In genomic region chr10:86399514-86399878, GRCh38 we compare ENCODE assay signal across 9 cellular contexts. TPM values are rescaled to one million over a fixed set of nuclear protein-coding genes. Genes with fewer than 3 reads are reported as not detected.
DNase-seq lines count a peak whose midpoint lies in the region; ATAC-seq and TF ChIP-seq lines count a peak whose summit lies in the region.
"Had no signal": no experiment of that assay in that cellular context is flagged by ENCODE, and none has a peak within 500 bp of the region (broad histone marks: within the 10 kb centered on the region; RNA-seq: fewer than 3 reads in every experiment).

No MANE protein-coding gene starts in this region.

- H3K4me1 ChIP-seq in SK-N-SH (ENCODE audit: control insufficient read depth in 1 of 2, insufficient read depth in 2 of 2, low read depth in 1 of 2, low read length in 1 of 2) (peaks cover 0 to 16% of the 10 kb centered on the region in 2 experiments; a peak in 3 of 4 replicates), hepatocyte (ENCODE audit: insufficient read depth) (peaks cover 18% of the 10 kb centered on the region)

- H4K20me1 ChIP-seq in SK-N-SH (ENCODE audit: insufficient read depth) (no peaks in the 10 kb centered on the region), hepatocyte (ENCODE audit: insufficient read depth, poor library complexity, severe bottlenecking) (no peaks in the 10 kb centered on the region)

- H3K9me3 ChIP-seq in SK-N-SH (no peaks in the 10 kb centered on the region), hepatocyte (ENCODE audit: low read depth) (no peaks in the 10 kb centered on the region)

- CTCF ChIA-PET in SK-N-SH (lab: Yijun Ruan, JAX) (interaction anchor here (0.6 to 6.4 kb wide), 33 partner anchors 8 to 553 kb away, joined by 3 to 92 read pairs (median 4); partner anchors contain the start of gene WAPL), activated B cell treated with CpG ODN at 0.5 μM for 24 hours (lab: Charles Lee) (interaction anchor here (0.7 to 6.1 kb wide), 12 partner anchors 11 to 500 kb away, joined by 3 to 96 read pairs (median 4); no protein-coding TSS in a partner anchor)

- no peak overlapping the region for H3K9ac ChIP-seq in SK-N-SH

- H3K4me3 ChIP-seq in SK-N-SH (ENCODE audit: low read depth in 2 of 2, low read length in 1 of 2) = peak overlapping the region; percentile 72 to 77; a peak in 3 of 4 replicates
- no peak overlapping the region for H3K4me3 ChIP-seq in hepatocyte

- H3K27me3 ChIP-seq in SK-N-SH (ENCODE audit: insufficient read depth) (no peaks in the 10 kb centered on the region; the same call in 1 of the 2 replicates), hepatocyte (peaks cover 37% of the 10 kb centered on the region)

- H3K4me1 Mint-ChIP-seq in activated B cell treated with CpG ODN at 0.5 μM for 24 hours = peaks cover 13% of the 10 kb centered on the region
- peaks cover 17% of the 10 kb centered on the region for H3K4me1 Mint-ChIP-seq in stimulated activated memory B cell treated with anti-CD40 and anti-IgM and Interleukin-4, amounts not matched to agents 10 μg/mL and 1 μg/mL and 100 μg/mL, for 72 hours

- H3K9me3 Mint-ChIP-seq in activated B cell treated with CpG ODN at 0.5 μM for 24 hours = no peaks in the 10 kb centered on the region
- H3K9me3 Mint-ChIP-seq in stimulated activated memory B cell treated with anti-CD40 and anti-IgM and Interleukin-4, amounts not matched to agents 10 μg/mL and 1 μg/mL and 100 μg/mL, for 72 hours = no peaks in the 10 kb centered on the region

- H3K79me2 ChIP-seq in SK-N-SH (ENCODE audit: insufficient read depth) = no peaks in the 10 kb centered on the region
- H3K79me2 ChIP-seq in hepatocyte = no peaks in the 10 kb centered on the region

- 60% methylated on average over 6 of the region's 9 CpGs for WGBS in SK-N-SH (ENCODE audit: low lambda C conversion rate)
- 48% methylated on average over 9 of the region's 9 CpGs for WGBS in hepatocyte (ENCODE audit: low lambda C conversion rate, missing lambda C conversion rate)

- no peak for TF ChIP-seq EP300 in SK-N-SH (IDR thresholded peaks at IDR 0.05; ENCODE audit: borderline replicate concordance in 1 of 2, low read depth in 1 of 2, low read length in 1 of 2)

- no peaks in the 10 kb centered on the region for H3K36me3 Mint-ChIP-seq in activated B cell treated with CpG ODN at 0.5 μM for 24 hours (ENCODE audit: low read depth)
- H3K36me3 Mint-ChIP-seq in stimulated activated memory B cell treated with anti-CD40 and anti-IgM and Interleukin-4, amounts not matched to agents 10 μg/mL and 1 μg/mL and 100 μg/mL, for 72 hours = no peaks in the 10 kb centered on the region

- intact Hi-C loops in activated B cell treated with CpG ODN at 0.5 μM for 24 hours (cut with micrococcal nuclease) = no loop called here

- POLR2A ChIA-PET in SK-N-SH (lab: Yijun Ruan, JAX) (interaction anchor here (0.9 kb wide), 1 partner anchor 186 kb away, joined by 4 read pairs; no protein-coding TSS in a partner anchor), activated B cell treated with CpG ODN at 0.5 μM for 24 hours (lab: Charles Lee) (interaction anchor here (0.6 to 4.1 kb wide), 7 partner anchors 13 to 501 kb away, joined by 3 to 60 read pairs (median 5); partner anchors contain the start of gene WAPL)

- DNase-seq in SK-N-SH (no peak), activated B cell treated with CpG ODN at 0.5 μM for 24 hours (no peak), hepatocyte (ENCODE audit: low spot score) (no peak), RPMI8226 (no peak)

- peak overlapping the region; percentile 87 for H3K4me3 Mint-ChIP-seq in activated B cell treated with CpG ODN at 0.5 μM for 24 hours
- peak overlapping the region; percentile 92 for H3K4me3 Mint-ChIP-seq in stimulated activated memory B cell treated with anti-CD40 and anti-IgM and Interleukin-4, amounts not matched to agents 10 μg/mL and 1 μg/mL and 100 μg/mL, for 72 hours

- ATAC-seq in SK-N-SH treated with all-trans-retinoic acid at 6 μM for 48 hours = no peak
- no peak for ATAC-seq in activated B cell treated with CpG ODN at 0.5 μM for 24 hours (ENCODE audit: low read depth)
- ATAC-seq in stimulated activated memory B cell treated with anti-CD40 and anti-IgM and Interleukin-4, amounts not matched to agents 10 μg/mL and 1 μg/mL and 100 μg/mL, for 72 hours = no peak
- ATAC-seq in HG02870 (IDR thresholded peaks at IDR 0.05; ENCODE audit: unreplicated experiment) = no peak
- no peak for ATAC-seq in GM19023 (IDR thresholded peaks at IDR 0.05; ENCODE audit: unreplicated experiment)

- H3K27ac ChIP-seq in SK-N-SH (ENCODE audit: low read depth in 2 of 2, low read length in 1 of 2) (peak overlapping the region; percentile 60 to 63; a peak in 2 of 4 replicates), hepatocyte (peak overlapping the region; percentile 13)

- TF ChIP-seq CTCF in SK-N-SH (IDR thresholded peaks at IDR 0.05) (no peak), activated B cell treated with CpG ODN at 0.5 μM for 24 hours (IDR thresholded peaks at IDR 0.05) (no peak), hepatocyte (IDR thresholded peaks at IDR 0.05; ENCODE audit: poor library complexity) (no peak)

- H3F3A ChIP-seq in SK-N-SH (replicated peaks; ENCODE audit: insufficient read depth) = peaks cover 9% of the 10 kb centered on the region

- H3K4me2 ChIP-seq in SK-N-SH = peak overlapping the region; percentile 99; the same call in 1 of the 2 replicates
- peak overlapping the region; percentile 95 for H3K4me2 ChIP-seq in hepatocyte

- peak overlapping the region; percentile 53 for H3K27ac Mint-ChIP-seq in activated B cell treated with CpG ODN at 0.5 μM for 24 hours
- peak overlapping the region; percentile 95 for H3K27ac Mint-ChIP-seq in stimulated activated memory B cell treated with anti-CD40 and anti-IgM and Interleukin-4, amounts not matched to agents 10 μg/mL and 1 μg/mL and 100 μg/mL, for 72 hours

- no peak for TF ChIP-seq RAD21 in SK-N-SH (IDR thresholded peaks at IDR 0.05; ENCODE audit: low read length)

- H3K27me3 Mint-ChIP-seq in activated B cell treated with CpG ODN at 0.5 μM for 24 hours = peaks cover 5% of the 10 kb centered on the region
- H3K27me3 Mint-ChIP-seq in stimulated activated memory B cell treated with anti-CD40 and anti-IgM and Interleukin-4, amounts not matched to agents 10 μg/mL and 1 μg/mL and 100 μg/mL, for 72 hours = no peaks in the 10 kb centered on the region

- H3K36me3 ChIP-seq in SK-N-SH (replicated peaks in 1 of 2; ENCODE audit: control insufficient read depth in 1 of 2, insufficient read depth in 2 of 2, low read length in 1 of 2) = no peaks in the 10 kb centered on the region
- H3K36me3 ChIP-seq in hepatocyte (replicated peaks; ENCODE audit: insufficient read depth, low read depth) = no peaks in the 10 kb centered on the region

- H2AFZ ChIP-seq in SK-N-SH (ENCODE audit: low read depth) (peak overlapping the region; percentile 67), hepatocyte (peak overlapping the region; percentile 66)

- H3K9me2 ChIP-seq in SK-N-SH (no peaks in the 10 kb centered on the region), hepatocyte (replicated peaks; ENCODE audit: insufficient read depth) (no peaks in the 10 kb centered on the region)

TF ChIP-seq in SK-N-SH, 30 proteins besides CTCF, POLR2A, EP300 and RAD21 (continues in another document):
- TF ChIP-seq ZBTB33 (IDR thresholded peaks at IDR 0.05; ENCODE audit: borderline replicate concordance, low read depth) (no peak), NFIC (IDR thresholded peaks at IDR 0.05; ENCODE audit: borderline replicate concordance) (no peak), TEAD4 (IDR thresholded peaks at IDR 0.05; ENCODE audit: borderline replicate concordance, insufficient read depth) (no peak), ELF1 (IDR thresholded peaks at IDR 0.05) (no peak), EZH2phosphoT487 (IDR thresholded peaks at IDR 0.05; ENCODE audit: borderline replicate concordance, low read depth) (no peak), YY1 (IDR thresholded peaks at IDR 0.05; ENCODE audit: low read depth) (no peak), GATA2 (CRISPR knock-in tag; IDR thresholded peaks at IDR 0.05) (no peak)

TF ChIP-seq in SK-N-SH treated with all-trans-retinoic acid at 6 μM for 48 hours, 23 proteins besides CTCF, POLR2A, EP300 and RAD21 (continues in another document):
- TF ChIP-seq, protein P1, sequence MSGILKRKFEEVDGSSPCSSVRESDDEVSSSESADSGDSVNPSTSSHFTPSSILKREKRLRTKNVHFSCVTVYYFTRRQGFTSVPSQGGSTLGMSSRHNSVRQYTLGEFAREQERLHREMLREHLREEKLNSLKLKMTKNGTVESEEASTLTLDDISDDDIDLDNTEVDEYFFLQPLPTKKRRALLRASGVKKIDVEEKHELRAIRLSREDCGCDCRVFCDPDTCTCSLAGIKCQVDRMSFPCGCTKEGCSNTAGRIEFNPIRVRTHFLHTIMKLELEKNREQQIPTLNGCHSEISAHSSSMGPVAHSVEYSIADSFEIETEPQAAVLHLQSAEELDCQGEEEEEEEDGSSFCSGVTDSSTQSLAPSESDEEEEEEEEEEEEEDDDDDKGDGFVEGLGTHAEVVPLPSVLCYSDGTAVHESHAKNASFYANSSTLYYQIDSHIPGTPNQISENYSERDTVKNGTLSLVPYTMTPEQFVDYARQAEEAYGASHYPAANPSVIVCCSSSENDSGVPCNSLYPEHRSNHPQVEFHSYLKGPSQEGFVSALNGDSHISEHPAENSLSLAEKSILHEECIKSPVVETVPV (CRISPR knock-in tag; IDR thresholded peaks at IDR 0.05) = no peak
- TF ChIP-seq CSDC2 (CRISPR knock-in tag; IDR thresholded peaks at IDR 0.05) = no peak
- TF ChIP-seq RARB (CRISPR knock-in tag; IDR thresholded peaks at IDR 0.05) = no peak
- no peak for TF ChIP-seq OSR1 (CRISPR knock-in tag; IDR thresholded peaks at IDR 0.05)
- TF ChIP-seq GLIS3 (CRISPR knock-in tag; IDR thresholded peaks at IDR 0.05) = no peak
- TF ChIP-seq POU6F1 (CRISPR knock-in tag; IDR thresholded peaks at IDR 0.05; ENCODE audit: borderline replicate concordance, low read depth) = no peak
- no peak for TF ChIP-seq ESRRG (CRISPR knock-in tag; IDR thresholded peaks at IDR 0.05)
- no peak for TF ChIP-seq ZNF70 (CRISPR knock-in tag; IDR thresholded peaks at IDR 0.05)

RNA-seq across cellular contexts. Expression of gene GRID1, which starts 32.9 kb away (rescaled TPM):
- 0.13 and 0.24 TPM in 2 replicates for polyA plus RNA-seq in SK-N-SH (2012; rRNA removed)
- 0.10 and 0.29 TPM in 2 replicates for polyA plus RNA-seq in SK-N-SH (2012; cell fraction: cytosol; rRNA removed)
- polyA plus RNA-seq in SK-N-SH (2012; cell fraction: nucleus; rRNA removed) = 0.09 and 0.10 TPM in 2 replicates
- total RNA-seq in activated B cell treated with CpG ODN at 0.5 μM for 24 hours = not detected in 2 replicates
- total RNA-seq in hepatocyte = 0.24 and 0.37 TPM in 2 replicates
- polyA plus RNA-seq in hepatocyte = 0.07 TPM in 2 replicates
- total RNA-seq: A673 had no signal
